8 cellular contexts compared by ENCODE assay signal in genomic region chr1:156601122-156601830, GRCh38. TPM values are rescaled to one million over a fixed set of nuclear protein-coding genes. Genes with fewer than 3 reads are reported as not detected.
DNase-seq lines count a peak whose midpoint lies in the region; ATAC-seq lines count a peak whose summit lies in the region.

Gene GPATCH4 (minus strand): TSS chr1:156601479.

- no peaks in the 10 kb centered on the region for H3K9me3 Mint-ChIP-seq in naive B cell
- no peaks in the 10 kb centered on the region for H3K9me3 Mint-ChIP-seq in stimulated activated effector memory CD8-positive, alpha-beta T cell treated with anti-CD3 and anti-CD28 coated beads, Interleukin-12 subunit alpha, Interleukin-12 subunit beta, amount 100 ng/mL, for 72 hours

- ATAC-seq in GM19025 (IDR thresholded peaks at IDR 0.05; ENCODE audit: low read depth, unreplicated experiment): peak; percentile 50
- ATAC-seq in naive B cell (ENCODE audit: low read depth in 2 of 2): peak; percentile 72 to 78
- peak; percentile 85 for ATAC-seq in stimulated activated effector memory CD8-positive, alpha-beta T cell treated with anti-CD3 and anti-CD28 coated beads, Interleukin-12 subunit alpha, Interleukin-12 subunit beta, amount 100 ng/mL, for 72 hours

- H3K27me3 Mint-ChIP-seq in naive B cell: no peaks in the 10 kb centered on the region

- peaks cover 28% of the 10 kb centered on the region for H3K36me3 ChIP-seq in KOPT-K1 (ENCODE audit: insufficient read depth, low read length)

- DNase-seq in AG08395 (ENCODE audit: low spot score): peak; percentile 92
- peak; percentile 94 for DNase-seq in RKO (ENCODE audit: low spot score)
- peak; percentile 63 for DNase-seq in activated T-helper 1 cell treated with Interleukin-2 at 50 U/mL for 16 hours (ENCODE audit: low read depth)
- DNase-seq in fibroblast of gingiva (ENCODE audit: low read depth): peak; percentile 95
- peak; percentile 70 for DNase-seq in naive B cell
- DNase-seq in stimulated activated effector memory CD8-positive, alpha-beta T cell treated with anti-CD3 and anti-CD28 coated beads, Interleukin-12 subunit alpha, Interleukin-12 subunit beta, amount 100 ng/mL, for 72 hours (ENCODE audit: low spot score in 2 of 2): peak; percentile 59 to 90

- peak within 1 kb of the TSS; percentile 94 to 99 (median 98) for H3K27ac Mint-ChIP-seq in naive B cell
- peak within 1 kb of the TSS; percentile 98 for H3K27ac Mint-ChIP-seq in stimulated activated effector memory CD8-positive, alpha-beta T cell treated with anti-CD3 and anti-CD28 coated beads, Interleukin-12 subunit alpha, Interleukin-12 subunit beta, amount 100 ng/mL, for 72 hours

- H3K27ac ChIP-seq in KOPT-K1 (ENCODE audit: low read depth, low read length, poor library complexity, severe bottlenecking): peak within 1 kb of the TSS; percentile 72

- no peaks in the 10 kb centered on the region for H3K9me3 ChIP-seq in KOPT-K1 (ENCODE audit: insufficient read depth, low read length, poor library complexity, severe bottlenecking)

- peaks cover 26 to 48% (median 29%) of the 10 kb centered on the region in 3 donors for H3K4me1 Mint-ChIP-seq in naive B cell
- H3K4me1 Mint-ChIP-seq in stimulated activated effector memory CD8-positive, alpha-beta T cell treated with anti-CD3 and anti-CD28 coated beads, Interleukin-12 subunit alpha, Interleukin-12 subunit beta, amount 100 ng/mL, for 72 hours: peaks cover 39% of the 10 kb centered on the region

- peaks cover 11 to 14% of the 10 kb centered on the region in 2 donors for H3K36me3 Mint-ChIP-seq in naive B cell
- peaks cover 54% of the 10 kb centered on the region for H3K36me3 Mint-ChIP-seq in stimulated activated effector memory CD8-positive, alpha-beta T cell treated with anti-CD3 and anti-CD28 coated beads, Interleukin-12 subunit alpha, Interleukin-12 subunit beta, amount 100 ng/mL, for 72 hours

- peak within 1 kb of the TSS; percentile 84 to 100 (median 96) for H3K4me3 Mint-ChIP-seq in naive B cell
- peak within 1 kb of the TSS; percentile 95 for H3K4me3 Mint-ChIP-seq in stimulated activated effector memory CD8-positive, alpha-beta T cell treated with anti-CD3 and anti-CD28 coated beads, Interleukin-12 subunit alpha, Interleukin-12 subunit beta, amount 100 ng/mL, for 72 hours

RNA-seq across cellular contexts. Expression of gene GPATCH4, which starts in this region (rescaled TPM):
- polyA plus RNA-seq in naive B cell (ENCODE audit: low read depth in 6 of 6): 10 to 100 TPM; 16.6 to 47.9 (median 28.7) TPM

Comparison
In these comparisons a context has a peak if more than half of its experiments do, and no peak if none do; other contexts are left out.
1. Peak in every context shown above with its lines: DNase-seq, ATAC-seq and H3K27ac ChIP-seq.